Comparison of ENCODE assay signal across 17 cellular contexts in genomic region chr19:43589680-43590079, GRCh38. TPM values are rescaled to one million over a fixed set of nuclear protein-coding genes. Genes with fewer than 3 reads are reported as not detected.
DNase-seq lines count a peak whose midpoint lies in the region; ATAC-seq and TF ChIP-seq lines count a peak whose summit lies in the region.
"Had no signal": no experiment of that assay in that cellular context is flagged by ENCODE, and none has a peak within 500 bp of the region (broad histone marks: within the 10 kb centered on the region; RNA-seq: fewer than 3 reads in every experiment).

No MANE protein-coding gene starts in this region.

- no peak for ATAC-seq in central memory CD8-positive, alpha-beta T cell (replicated peaks; ENCODE audit: extremely low read depth, poor library complexity, severe bottlenecking)
- ATAC-seq in HG03280 (IDR thresholded peaks at IDR 0.05; ENCODE audit: unreplicated experiment): no peak
- ATAC-seq: gastrocnemius medialis, left colon had no signal

- CTCF ChIA-PET in CD4-positive, alpha-beta memory T cell (lab: Charles Lee; ENCODE audit: partially characterized antibody): interaction anchor here (3.2 kb wide), 1 partner anchor 35 kb away, joined by 19 read pairs; no protein-coding TSS in a partner anchor

- H3K36me3 Mint-ChIP-seq in CD4-positive, alpha-beta memory T cell: peaks cover 7 to 18% of the 10 kb centered on the region in 2 donors
- peaks cover 14% of the 10 kb centered on the region for H3K36me3 Mint-ChIP-seq in central memory CD8-positive, alpha-beta T cell (ENCODE audit: insufficient read depth)
- peaks cover 10% of the 10 kb centered on the region for H3K36me3 Mint-ChIP-seq in neural crest cell (ENCODE audit: low read depth)

- no peak overlapping the region for H3K4me3 ChIP-seq in CD4-positive, alpha-beta memory T cell (ENCODE audit: low read length in 2 of 2)
- no peak overlapping the region for H3K4me3 ChIP-seq in Loucy (ENCODE audit: low read length, poor library complexity, severe bottlenecking)
- H3K4me3 ChIP-seq: cardiac muscle cell, gastrocnemius medialis, tibial nerve had no signal

- peaks cover 8% of the 10 kb centered on the region for H3K4me1 ChIP-seq in CD4-positive, alpha-beta memory T cell (ENCODE audit: insufficient read depth, low read length)
- H3K4me1 ChIP-seq in Loucy (ENCODE audit: insufficient read depth, low read length, poor library complexity, severe bottlenecking): peaks cover 15% of the 10 kb centered on the region

- H3K27me3 ChIP-seq in CD4-positive, alpha-beta memory T cell (ENCODE audit: insufficient read depth, low read length): no peaks in the 10 kb centered on the region
- H3K27me3 ChIP-seq in Loucy (ENCODE audit: insufficient read depth, low read length, poor library complexity, severe bottlenecking): no peaks in the 10 kb centered on the region
- H3K27me3 ChIP-seq: cardiac muscle cell, gastrocnemius medialis, neutrophil, tibial nerve had no signal

- H3K27ac Mint-ChIP-seq in CD4-positive, alpha-beta memory T cell: peak overlapping the region in 6 of 7 donors; percentile 11 to 75 (median 58)
- H3K27ac Mint-ChIP-seq in central memory CD8-positive, alpha-beta T cell (ENCODE audit: low read depth): peak overlapping the region; percentile 54
- no peak overlapping the region for H3K27ac Mint-ChIP-seq in neural crest cell (ENCODE audit: unreplicated experiment)

- no peak overlapping the region for H3K27ac ChIP-seq in CD4-positive, alpha-beta memory T cell (ENCODE audit: low read depth, low read length)
- H3K27ac ChIP-seq: cardiac muscle cell, gastrocnemius medialis, neutrophil, tibial nerve had no signal

- H3F3A ChIP-seq in Loucy (ENCODE audit: low read depth): 0 out of 2 replicates have a peak, but pooled peaks cover 4% of the 10 kb centered on the region

- H3K79me2 ChIP-seq in Loucy (ENCODE audit: insufficient read depth, low read length): peaks cover 55% of the 10 kb centered on the region

- no peaks in the 10 kb centered on the region for H3K9me3 Mint-ChIP-seq in CD4-positive, alpha-beta memory T cell
- H3K9me3 Mint-ChIP-seq in central memory CD8-positive, alpha-beta T cell: no peaks in the 10 kb centered on the region
- H3K9me3 Mint-ChIP-seq in neural crest cell: no peaks in the 10 kb centered on the region

- POLR2A ChIA-PET in CD4-positive, alpha-beta memory T cell (lab: Charles Lee; ENCODE audit: partially characterized antibody): no interaction called here

- H3K27me3 Mint-ChIP-seq in CD4-positive, alpha-beta memory T cell: no peaks in the 10 kb centered on the region
- no peaks in the 10 kb centered on the region for H3K27me3 Mint-ChIP-seq in central memory CD8-positive, alpha-beta T cell
- no peaks in the 10 kb centered on the region for H3K27me3 Mint-ChIP-seq in neural crest cell (ENCODE audit: low read depth)

- no peak overlapping the region for H3K4me3 Mint-ChIP-seq in CD4-positive, alpha-beta memory T cell
- H3K4me3 Mint-ChIP-seq in central memory CD8-positive, alpha-beta T cell: no peak overlapping the region
- peak overlapping the region; percentile 49 for H3K4me3 Mint-ChIP-seq in neural crest cell

- no peak overlapping the region for H3K9ac ChIP-seq in Loucy (ENCODE audit: low read depth, low read length, poor library complexity, severe bottlenecking)

- peaks cover 9 to 28% (median 16%) of the 10 kb centered on the region in 4 donors for H3K4me1 Mint-ChIP-seq in CD4-positive, alpha-beta memory T cell
- H3K4me1 Mint-ChIP-seq in central memory CD8-positive, alpha-beta T cell: peaks cover 35% of the 10 kb centered on the region
- peaks cover 9% of the 10 kb centered on the region for H3K4me1 Mint-ChIP-seq in neural crest cell

- intact Hi-C loops in CD4-positive, alpha-beta memory T cell (cut with micrococcal nuclease): no loop called here

- H3K9me2 ChIP-seq in Loucy (replicated peaks; ENCODE audit: low read depth, low read length): no peaks in the 10 kb centered on the region

- H4K20me1 ChIP-seq in Loucy (ENCODE audit: insufficient read depth, low read length, poor library complexity, severe bottlenecking): peaks cover 14% of the 10 kb centered on the region

- no peak for TF ChIP-seq CTCF in Loucy (conservative IDR thresholded peaks at IDR 0.05; ENCODE audit: low read length)
- TF ChIP-seq CTCF in neural crest cell (conservative IDR thresholded peaks at IDR 0.05): no peak

- no peak for DNase-seq in CD4-positive, alpha-beta memory T cell
- DNase-seq in central memory CD8-positive, alpha-beta T cell (ENCODE audit: low spot score in 2 of 2): no peak
- DNase-seq in neural crest cell (ENCODE audit: low read depth, low spot score) (no peak), D341Med (ENCODE audit: low spot score) (no peak), NCI-H146 treated with DMSO at 0.1 percent for 48 hours (lab: John Stamatoyannopoulos, UW; ENCODE audit: unreplicated experiment) (no peak)
- DNase-seq: activated CD4-positive, alpha-beta T cell treated with anti-CD3 and anti-CD28 coated beads, Interleukin-2, amount 50 U/mL, for 4 hours; amniotic stem cell; gastrocnemius medialis; H7; left colon; NCI-H524 treated with DMSO at 0.1 percent for 48 hours; retina had no signal

- H3K9me3 ChIP-seq in CD4-positive, alpha-beta memory T cell (ENCODE audit: control insufficient read depth in 1 of 2, low read length in 2 of 2): no peaks in the 10 kb centered on the region
- H3K9me3 ChIP-seq in Loucy (ENCODE audit: insufficient read depth, low read depth, low read length): no peaks in the 10 kb centered on the region
- H3K9me3 ChIP-seq: gastrocnemius medialis, neutrophil, tibial nerve had no signal

- no peak overlapping the region for H2AFZ ChIP-seq in Loucy (ENCODE audit: low read length)

- H3K4me2 ChIP-seq in Loucy (ENCODE audit: low read depth, low read length, poor library complexity, severe bottlenecking): peak overlapping the region; percentile 33

- H3K36me3 ChIP-seq in CD4-positive, alpha-beta memory T cell (ENCODE audit: insufficient read depth, low read length): peaks cover 7% of the 10 kb centered on the region
- peaks cover 8% of the 10 kb centered on the region; the same call in 1 of the 2 replicates for H3K36me3 ChIP-seq in Loucy (ENCODE audit: insufficient read depth, low read length)

RNA-seq across cellular contexts. Expression of gene IRGQ, which starts 6.3 kb away (rescaled TPM):
- 10 to 100 TPM; 16.5 to 17.9 TPM for total RNA-seq in CD4-positive, alpha-beta memory T cell
- 1 to 10 TPM in 1 of 2 donors, under 1 TPM in 1; 0.37 to 2.2 TPM for polyA plus RNA-seq in CD4-positive, alpha-beta memory T cell
- 52.9 and 53.5 TPM in 2 replicates for total RNA-seq in neural crest cell

RNA-seq across cellular contexts. Expression of gene ZNF576, which starts 6.7 kb away (rescaled TPM):
- total RNA-seq in CD4-positive, alpha-beta memory T cell: 10 to 100 TPM; 18.4 to 18.6 TPM
- 10 to 100 TPM in 1 of 2 donors, 1 to 10 TPM in 1; 8.4 to 13.0 TPM for polyA plus RNA-seq in CD4-positive, alpha-beta memory T cell
- 18.3 and 19.7 TPM in 2 replicates for total RNA-seq in neural crest cell

RNA-seq across cellular contexts. Expression of gene PINLYP, which starts 14.1 kb away (rescaled TPM):
- under 1 TPM; 0.33 to 0.84 TPM for total RNA-seq in CD4-positive, alpha-beta memory T cell
- polyA plus RNA-seq in CD4-positive, alpha-beta memory T cell: 1 to 10 TPM in 1 of 2 donors, not detected in 1; 1.3 TPM
- total RNA-seq in neural crest cell: 9.5 and 11.7 TPM in 2 replicates

RNA-seq across cellular contexts. Expression of gene XRCC1, which starts 14.4 kb away (rescaled TPM):
- total RNA-seq in CD4-positive, alpha-beta memory T cell: 10 to 100 TPM; 33.4 to 41.0 TPM
- 10 to 100 TPM; 16.3 to 29.1 TPM for polyA plus RNA-seq in CD4-positive, alpha-beta memory T cell
- 79.4 and 82.0 TPM in 2 replicates for total RNA-seq in neural crest cell

RNA-seq across cellular contexts. Expression of gene SRRM5, which starts 22.2 kb away (rescaled TPM):
- total RNA-seq in CD4-positive, alpha-beta memory T cell: under 1 TPM; 0.83 to 0.99 TPM
- under 1 TPM in 1 of 2 donors, not detected in 1; 0.10 TPM for polyA plus RNA-seq in CD4-positive, alpha-beta memory T cell
- total RNA-seq in neural crest cell: 0.41 and 0.51 TPM in 2 replicates
